ENCODE assay signal across 20 cellular contexts in the genomic region with DNA sequence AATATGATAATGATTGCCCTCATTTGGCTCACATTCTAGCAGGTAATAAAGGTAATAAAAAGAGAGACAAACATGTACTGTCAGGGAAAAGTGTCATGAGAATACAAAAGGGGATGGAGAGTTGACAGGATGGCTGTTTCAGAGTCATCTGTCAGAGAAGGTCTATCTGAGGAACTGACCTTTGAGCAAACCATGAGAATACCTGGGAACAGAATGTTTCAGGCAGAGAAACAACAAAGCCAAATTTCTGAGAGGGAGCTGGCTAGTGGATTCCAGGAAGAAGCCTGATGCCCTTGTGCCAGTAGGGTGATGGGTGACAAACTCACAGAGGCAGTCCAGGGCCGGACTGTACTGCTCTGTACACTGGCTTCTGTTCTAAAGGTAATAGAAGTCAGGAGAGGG.
DNase-seq lines count a peak whose midpoint lies in the region; ATAC-seq and TF ChIP-seq lines count a peak whose summit lies in the region.
"Had no signal": no experiment of that assay in that cellular context is flagged by ENCODE, and none has a peak within 500 bp of the region (broad histone marks: within the 10 kb centered on the region; RNA-seq: fewer than 3 reads in every experiment).

No MANE protein-coding gene starts in this region.

- H3F3A ChIP-seq in Loucy (ENCODE audit: low read depth) = no peaks in the 10 kb centered on the region

- peak overlapping the region; percentile 62 to 97 (median 82) for H3K27ac Mint-ChIP-seq in immature natural killer cell
- no peak overlapping the region for H3K27ac Mint-ChIP-seq in activated naive CD8-positive, alpha-beta T cell treated with anti-CD3 and anti-CD28 coated beads, Interleukin-2, amount 50 U/mL, for 24 hours
- H3K27ac Mint-ChIP-seq: CD8-positive, alpha-beta T cell; neural progenitor cell; T-cell had no signal

- H3K4me3 ChIP-seq in Loucy (ENCODE audit: low read length, poor library complexity, severe bottlenecking) = no peak overlapping the region
- H3K4me3 ChIP-seq in skeletal muscle tissue (ENCODE audit: low read length in 3 of 3) = peak overlapping the region; percentile 17 to 22 (median 19)
- H3K4me3 ChIP-seq: neural progenitor cell had no signal

- H3K9me3 Mint-ChIP-seq in immature natural killer cell = no peaks in the 10 kb centered on the region
- H3K9me3 Mint-ChIP-seq in activated naive CD8-positive, alpha-beta T cell treated with anti-CD3 and anti-CD28 coated beads, Interleukin-2, amount 50 U/mL, for 24 hours = no peaks in the 10 kb centered on the region
- H3K9me3 Mint-ChIP-seq: CD8-positive, alpha-beta T cell; neural progenitor cell; T-cell had no signal

- H3K36me3 ChIP-seq in Loucy (ENCODE audit: insufficient read depth, low read length) (no peaks in the 10 kb centered on the region), skeletal muscle tissue (ENCODE audit: control insufficient read depth in 3 of 3, insufficient read depth in 3 of 3, low read length in 3 of 3) (no peaks in the 10 kb centered on the region)
- H3K36me3 ChIP-seq: neural progenitor cell had no signal

- peaks cover 0 to 3% (median 0%) of the 10 kb centered on the region in 3 donors for H3K36me3 Mint-ChIP-seq in immature natural killer cell
- H3K36me3 Mint-ChIP-seq in activated naive CD8-positive, alpha-beta T cell treated with anti-CD3 and anti-CD28 coated beads, Interleukin-2, amount 50 U/mL, for 24 hours (ENCODE audit: low read depth) = no peaks in the 10 kb centered on the region
- H3K36me3 Mint-ChIP-seq: CD8-positive, alpha-beta T cell; neural progenitor cell; T-cell had no signal

- H3K4me1 ChIP-seq in Loucy (ENCODE audit: insufficient read depth, low read length, poor library complexity, severe bottlenecking) = peaks cover 24% of the 10 kb centered on the region
- H3K4me1 ChIP-seq in skeletal muscle tissue (ENCODE audit: control insufficient read depth in 3 of 3, insufficient read depth in 3 of 3, low read length in 3 of 3) = peaks cover 43 to 55% (median 46%) of the 10 kb centered on the region in 3 donors

- H3K79me2 ChIP-seq in Loucy (ENCODE audit: insufficient read depth, low read length) = peaks cover 8% of the 10 kb centered on the region; the same call in 1 of the 2 replicates

- no peaks in the 10 kb centered on the region for H3K9me2 ChIP-seq in Loucy (replicated peaks; ENCODE audit: low read depth, low read length)

- H3K9ac ChIP-seq in Loucy (ENCODE audit: low read depth, low read length, poor library complexity, severe bottlenecking) (no peak overlapping the region), skeletal muscle tissue (ENCODE audit: low read depth in 1 of 3, low read length in 3 of 3) (peak overlapping the region in 2 of 3 donors; percentile 19 to 42)
- H3K9ac ChIP-seq: neural progenitor cell had no signal

- ATAC-seq in activated naive CD8-positive, alpha-beta T cell treated with anti-CD3 and anti-CD28 coated beads, Interleukin-2, amount 50 U/mL, for 24 hours = no peak
- ATAC-seq: CD8-positive, alpha-beta T cell; T-cell had no signal

- H4K20me1 ChIP-seq in Loucy (ENCODE audit: insufficient read depth, low read length, poor library complexity, severe bottlenecking) = no peaks in the 10 kb centered on the region

- peak overlapping the region; percentile 9; the same call in 1 of the 2 replicates for H2AFZ ChIP-seq in Loucy (ENCODE audit: low read length)
- H2AFZ ChIP-seq: neural progenitor cell had no signal

- no peak overlapping the region for H3K4me2 ChIP-seq in Loucy (ENCODE audit: low read depth, low read length, poor library complexity, severe bottlenecking)
- H3K4me2 ChIP-seq: neural progenitor cell had no signal

- H3K9me3 ChIP-seq in Loucy (ENCODE audit: insufficient read depth, low read depth, low read length) = no peaks in the 10 kb centered on the region
- H3K9me3 ChIP-seq in skeletal muscle tissue (ENCODE audit: control insufficient read depth in 3 of 3, low read length in 3 of 3) = no peaks in the 10 kb centered on the region

- H3K27me3 ChIP-seq in Loucy (ENCODE audit: insufficient read depth, low read length, poor library complexity, severe bottlenecking) (no peaks in the 10 kb centered on the region), skeletal muscle tissue (ENCODE audit: control insufficient read depth in 3 of 3, insufficient read depth in 3 of 3, low read length in 3 of 3) (no peaks in the 10 kb centered on the region)
- H3K27me3 ChIP-seq: neural progenitor cell had no signal

- peaks cover 0 to 53% of the 10 kb centered on the region in 2 donors for H3K4me1 Mint-ChIP-seq in immature natural killer cell
- peaks cover 21% of the 10 kb centered on the region for H3K4me1 Mint-ChIP-seq in activated naive CD8-positive, alpha-beta T cell treated with anti-CD3 and anti-CD28 coated beads, Interleukin-2, amount 50 U/mL, for 24 hours

- peak overlapping the region in 4 of 5 donors; percentile 3 to 27 (median 20) for H3K4me3 Mint-ChIP-seq in immature natural killer cell
- H3K4me3 Mint-ChIP-seq in activated naive CD8-positive, alpha-beta T cell treated with anti-CD3 and anti-CD28 coated beads, Interleukin-2, amount 50 U/mL, for 24 hours = no peak overlapping the region
- H3K4me3 Mint-ChIP-seq: CD8-positive, alpha-beta T cell; neural progenitor cell; T-cell had no signal

- DNase-seq in cerebellum (ENCODE audit: low spot score) (peak; percentile 34), immature natural killer cell (no peak), OCI-M1 (lab: John Stamatoyannopoulos, UW) (no peak), NOMO-1 treated with DMSO at 0.1 percent for 48 hours (lab: John Stamatoyannopoulos, UW; ENCODE audit: unreplicated experiment) (no peak), NCI-H510A treated with DMSO at 0.1 percent for 48 hours (lab: John Stamatoyannopoulos, UW) (no peak)
- DNase-seq in activated naive CD8-positive, alpha-beta T cell treated with anti-CD3 and anti-CD28 coated beads, Interleukin-2, amount 50 U/mL, for 24 hours = no peak
- DNase-seq: activated CD4-positive, alpha-beta T cell treated with anti-CD3 and anti-CD28 coated beads, Interleukin-2, amount 50 U/mL, for 4 hours; activated naive CD4-positive, alpha-beta T cell treated with Interleukin-2 at 50 U/mL for 16 hours; CD8-positive, alpha-beta T cell; DMS53; HCEC 1CT; hypothalamus; kidney; NCI-H187 treated with DMSO at 0.1 percent for 48 hours; NCI-H345; SHP77 treated with DMSO at 0.1 percent for 48 hours; T-cell had no signal

- TF ChIP-seq CTCF in Loucy (conservative IDR thresholded peaks at IDR 0.05; ENCODE audit: low read length) = no peak

- H3K27me3 Mint-ChIP-seq in immature natural killer cell (ENCODE audit: low read depth in 3 of 3) = peaks cover 0 to 5% (median 0%) of the 10 kb centered on the region in 3 donors
- no peaks in the 10 kb centered on the region for H3K27me3 Mint-ChIP-seq in activated naive CD8-positive, alpha-beta T cell treated with anti-CD3 and anti-CD28 coated beads, Interleukin-2, amount 50 U/mL, for 24 hours
- H3K27me3 Mint-ChIP-seq: T-cell had no signal

- peak overlapping the region; percentile 61 for H3K27ac ChIP-seq in skeletal muscle tissue (ENCODE audit: low read depth, low read length)
- H3K27ac ChIP-seq: neural progenitor cell had no signal
